In genomic region chr1:207076181-207076949, GRCh38 we compare ENCODE assay signal across 18 cellular contexts. TPM values are rescaled to one million over a fixed set of nuclear protein-coding genes. Genes with fewer than 3 reads are reported as not detected.
DNase-seq lines count a peak whose midpoint lies in the region; ATAC-seq, FAIRE-seq and TF ChIP-seq lines count a peak whose summit lies in the region.
"Had no signal": no experiment of that assay in that cellular context is flagged by ENCODE, and none has a peak within 500 bp of the region (broad histone marks: within the 10 kb centered on the region; RNA-seq: fewer than 3 reads in every experiment).

No MANE protein-coding gene starts in this region.

- ATAC-seq in left ventricle myocardium superior (peak; percentile 2), GM18502 (IDR thresholded peaks at IDR 0.05; ENCODE audit: poor library complexity, unreplicated experiment) (no peak), HG03025 (IDR thresholded peaks at IDR 0.05; ENCODE audit: low FRiP score, unreplicated experiment) (no peak)

- intact Hi-C loops in left ventricle myocardium superior (cut with micrococcal nuclease) (no loop called here), cardiac septum (cut with DNase I) (loop anchor here (2.0 to 10.0 kb wide), 2 partner anchors 28 to 152 kb away; partner anchors contain the start of gene FCMR)

- no peak overlapping the region for H3K4me3 ChIP-seq in choroid plexus epithelial cell (ENCODE audit: low read depth, low read length)
- H3K4me3 ChIP-seq: MG63 had no signal

- no peak for FAIRE-seq in GM19239 (lab: Jason Lieb, UNC)
- FAIRE-seq: A204.1 had no signal

- DNase-seq in left ventricle myocardium superior, result no peak
- no peak for DNase-seq in cardiac septum (ENCODE audit: low spot score)
- DNase-seq in choroid plexus epithelial cell (ENCODE audit: low read depth), result peak; percentile 20
- peak; percentile 40 for DNase-seq in iris pigment epithelial cell (ENCODE audit: low read depth)
- no peak for DNase-seq in germinal center (ENCODE audit: low spot score)
- DNase-seq in GM19239 (ENCODE audit: insufficient read length, low spot score), result no peak
- DNase-seq: H7, MG63, NCI-H1092, NCI-H146, NCI-H2081, NCI-H748 treated with DMSO at 0.1 percent for 48 hours, RPMI8226 had no signal

- TF ChIP-seq CTCF in choroid plexus epithelial cell (conservative IDR thresholded peaks at IDR 0.05; ENCODE audit: low read depth, low read length), result no peak

RNA-seq across cellular contexts. Expression of gene C4BPB, which starts 12.3 kb away (rescaled TPM):
- not detected for total RNA-seq in left ventricle myocardium superior
- 0.24 TPM for total RNA-seq in cardiac septum
- total RNA-seq: H7, NCI-H460 had no signal

RNA-seq across cellular contexts. Expression of gene PFKFB2, which starts 23.3 kb away (rescaled TPM):
- total RNA-seq in left ventricle myocardium superior (99.0 TPM), cardiac septum (49.9 TPM)

RNA-seq across cellular contexts. Expression of gene YOD1, which starts 25.4 kb away (rescaled TPM):
- total RNA-seq in left ventricle myocardium superior (4.9 TPM), cardiac septum (7.2 TPM)

RNA-seq across cellular contexts. Expression of gene C4BPA, which starts 27.7 kb away (rescaled TPM):
- not detected for total RNA-seq in left ventricle myocardium superior
- total RNA-seq in cardiac septum, result not detected
- total RNA-seq: Daoy, H7, NCI-H460 had no signal

RNA-seq across cellular contexts. Expression of gene C1orf116, which starts 43.8 kb away (rescaled TPM):
- 2.0 TPM for total RNA-seq in left ventricle myocardium superior
- 0.70 TPM for total RNA-seq in cardiac septum
- total RNA-seq: NCI-H460 had no signal

Comparison
In these comparisons a context has a peak if more than half of its experiments do, and no peak if none do; other contexts are left out.
1. DNase-seq: peak in choroid plexus epithelial cell (single experiment) and iris pigment epithelial cell (single experiment); none in left ventricle myocardium superior (single experiment), cardiac septum (single experiment), germinal center (single experiment) and GM19239 (single experiment).